ENCODE assay signal across 30 cellular contexts in genomic region chr10:132897516-132898381, GRCh38. TPM values are rescaled to one million over a fixed set of nuclear protein-coding genes. Genes with fewer than 3 reads are reported as not detected.
DNase-seq lines count a peak whose midpoint lies in the region; ATAC-seq and TF ChIP-seq lines count a peak whose summit lies in the region.
"Had no signal": no experiment of that assay in that cellular context is flagged by ENCODE, and none has a peak within 500 bp of the region (broad histone marks: within the 10 kb centered on the region; RNA-seq: fewer than 3 reads in every experiment).

No MANE protein-coding gene starts in this region.

- no peak overlapping the region for H2BK120ac ChIP-seq in neuronal stem cell (ENCODE audit: low read depth, low read length)

- intact Hi-C loops in natural killer cell (cut with micrococcal nuclease): no loop called here

- H3K23ac ChIP-seq in neuronal stem cell (ENCODE audit: low read depth, low read length, poor library complexity): no peak overlapping the region

- H2BK12ac ChIP-seq in neuronal stem cell (ENCODE audit: low read length): peak overlapping the region; percentile 58

- no peak overlapping the region for H3K4me3 Mint-ChIP-seq in natural killer cell treated with Interleukin-12 subunit alpha and Interleukin-12 subunit beta and Interleukin-15 and Interleukin-18, amount 100 ng/mL, for 72 hours
- no peak overlapping the region for H3K4me3 Mint-ChIP-seq in natural killer cell
- H3K4me3 Mint-ChIP-seq: nephron had no signal

- no peak overlapping the region for H2BK5ac ChIP-seq in neuronal stem cell (ENCODE audit: low read length)

- peak; percentile 7 to 54 for ATAC-seq in natural killer cell treated with Interleukin-12 subunit alpha and Interleukin-12 subunit beta and Interleukin-15 and Interleukin-18, amount 100 ng/mL, for 72 hours
- ATAC-seq in natural killer cell (no peak), GM21515 (IDR thresholded peaks at IDR 0.05; ENCODE audit: unreplicated experiment) (no peak)
- ATAC-seq: GM12878 had no signal

- no peak overlapping the region for H3K27ac ChIP-seq in neuronal stem cell (replicated peaks; ENCODE audit: low read length)
- H3K27ac ChIP-seq: BLaER1 treated with 17β-estradiol and CSF1 and Interleukin-3, amounts not matched to agents 10 nM and 100 nM; KMS-11; lower lobe of right lung; PC-9; stomach; thyroid gland; VCaP had no signal

- peak; percentile 45 for DNase-seq in natural killer cell treated with Interleukin-12 subunit alpha and Interleukin-12 subunit beta and Interleukin-15 and Interleukin-18, amount 100 ng/mL, for 72 hours (ENCODE audit: low spot score)
- DNase-seq in natural killer cell (no peak), cerebellum (ENCODE audit: low spot score) (peak; percentile 63), neuronal stem cell (ENCODE audit: low spot score) (no peak), NK-92 (lab: John Stamatoyannopoulos, UW; ENCODE audit: unreplicated experiment) (no peak), ecto neural progenitor cell (ENCODE audit: low spot score) (no peak)
- DNase-seq: activated CD4-positive, alpha-beta T cell treated with anti-CD3 and anti-CD28 coated beads for 48 hours; activated gamma-delta T cell; activated T-cell treated with anti-CD3 and anti-CD28 coated beads, Interleukin-2, amount 50 U/mL, for 1 hour; central memory CD4-positive, alpha-beta T cell; dermis blood vessel endothelial cell; DMS153; foreskin melanocyte; lower lobe of right lung; MG63; NCI-H1105; NCI-H1930; NCI-H524 treated with DMSO at 0.1 percent for 48 hours; PC-9; stimulated activated CD4-positive, alpha-beta T cell treated with anti-CD3 and anti-CD28 coated beads, Interleukin-1b, Interleukin-23, amount 100 ng/mL, for 48 hours; stomach; T-helper 9 cell had no signal

- no peak overlapping the region for H3K4me2 ChIP-seq in neuronal stem cell (ENCODE audit: insufficient read depth, low read length, poor library complexity, severe bottlenecking)
- H3K4me2 ChIP-seq: BLaER1 treated with 17β-estradiol and CSF1 and Interleukin-3, amounts not matched to agents 10 nM and 100 nM; KMS-11; PC-9; smooth muscle cell had no signal

- H3K4ac ChIP-seq in neuronal stem cell (ENCODE audit: low read length): no peak overlapping the region

- H2AK5ac ChIP-seq in neuronal stem cell (ENCODE audit: low read depth, low read length): peak overlapping the region; percentile 63

- H4K8ac ChIP-seq in neuronal stem cell (ENCODE audit: low read depth, low read length): no peak overlapping the region

- H3K18ac ChIP-seq in neuronal stem cell (ENCODE audit: low read length): peak overlapping the region; percentile 8

- H4K91ac ChIP-seq in neuronal stem cell (ENCODE audit: low read depth, low read length, poor library complexity): no peak overlapping the region

- peak overlapping the region in 1 of 2 donors; percentile 9 for H3K4me3 ChIP-seq in neuronal stem cell (ENCODE audit: low read length in 2 of 2)
- H3K4me3 ChIP-seq: BLaER1 treated with 17β-estradiol and CSF1 and Interleukin-3, amounts not matched to agents 10 nM and 100 nM; GM12878; lower lobe of right lung; MG63; PC-9; smooth muscle cell; stomach; thyroid gland had no signal

- no CpG with 5 or more reads among the region's 16 CpGs for WGBS in neuronal stem cell (ENCODE audit: extremely low coverage in 2 of 2, insufficient read length in 2 of 2, insufficient replicate concordance in 1 of 2), 2 donors

- no peak overlapping the region for H3K27ac Mint-ChIP-seq in natural killer cell treated with Interleukin-12 subunit alpha and Interleukin-12 subunit beta and Interleukin-15 and Interleukin-18, amount 100 ng/mL, for 72 hours
- H3K27ac Mint-ChIP-seq in natural killer cell: no peak overlapping the region
- H3K27ac Mint-ChIP-seq: nephron had no signal

- peak overlapping the region; percentile 70 for H3K9ac ChIP-seq in neuronal stem cell (ENCODE audit: low read depth, low read length, poor library complexity)
- H3K9ac ChIP-seq: BLaER1 treated with 17β-estradiol and CSF1 and Interleukin-3, amounts not matched to agents 10 nM and 100 nM; KMS-11 had no signal

- H3K27me3 ChIP-seq in neuronal stem cell (ENCODE audit: control insufficient read depth in 3 of 3, insufficient read depth in 3 of 3, low read depth in 1 of 3, low read length in 3 of 3): peaks cover 0 to 39% (median 0%) of the 10 kb centered on the region in 3 experiments
- H3K27me3 ChIP-seq: MG63, thyroid gland had no signal

- TF ChIP-seq CTCF in natural killer cell (IDR thresholded peaks at IDR 0.05): no peak

- peaks cover 3% of the 10 kb centered on the region in 2 donors for H3K9me3 ChIP-seq in neuronal stem cell (replicated peaks in 1 of 2; ENCODE audit: control insufficient read depth in 2 of 2, insufficient read depth in 1 of 2, low read depth in 1 of 2, low read length in 2 of 2)
- H3K9me3 ChIP-seq: lower lobe of right lung, stomach, thyroid gland had no signal

- H2BK15ac ChIP-seq in neuronal stem cell (ENCODE audit: low read length): no peak overlapping the region

- no peaks in the 10 kb centered on the region for H3K36me3 ChIP-seq in neuronal stem cell (replicated peaks in 1 of 2; ENCODE audit: control insufficient read depth in 2 of 2, insufficient read depth in 2 of 2, low read length in 2 of 2)
- H3K36me3 ChIP-seq: BLaER1 treated with 17β-estradiol and CSF1 and Interleukin-3, amounts not matched to agents 10 nM and 100 nM; lower lobe of right lung; MG63; stomach; thyroid gland had no signal

- no peak overlapping the region for H2AFZ ChIP-seq in neuronal stem cell (ENCODE audit: low read length)
- H2AFZ ChIP-seq: PC-9 had no signal

- peaks cover 0 to 2% of the 10 kb centered on the region in 2 donors for H3K4me1 ChIP-seq in neuronal stem cell (ENCODE audit: control insufficient read depth in 2 of 2, insufficient read depth in 1 of 2, low read depth in 1 of 2, low read length in 2 of 2)
- H3K4me1 ChIP-seq: lower lobe of right lung had no signal

- H3K27me3 Mint-ChIP-seq in natural killer cell treated with Interleukin-12 subunit alpha and Interleukin-12 subunit beta and Interleukin-15 and Interleukin-18, amount 100 ng/mL, for 72 hours: peaks cover 13 to 42% of the 10 kb centered on the region in 2 donors
- H3K27me3 Mint-ChIP-seq in natural killer cell (ENCODE audit: low read depth in 2 of 2): peaks cover 9 to 36% of the 10 kb centered on the region in 2 donors

- H3K14ac ChIP-seq in neuronal stem cell (ENCODE audit: low read length): peak overlapping the region; percentile 56

- H3K4me1 Mint-ChIP-seq in natural killer cell treated with Interleukin-12 subunit alpha and Interleukin-12 subunit beta and Interleukin-15 and Interleukin-18, amount 100 ng/mL, for 72 hours (ENCODE audit: low read depth in 2 of 2): no peaks in the 10 kb centered on the region
- H3K4me1 Mint-ChIP-seq in natural killer cell: no peaks in the 10 kb centered on the region

- no peaks in the 10 kb centered on the region for H3K9me3 Mint-ChIP-seq in natural killer cell treated with Interleukin-12 subunit alpha and Interleukin-12 subunit beta and Interleukin-15 and Interleukin-18, amount 100 ng/mL, for 72 hours
- H3K9me3 Mint-ChIP-seq in natural killer cell: no peaks in the 10 kb centered on the region

- H3K79me1 ChIP-seq in neuronal stem cell (ENCODE audit: low read depth, low read length): peaks cover 1% of the 10 kb centered on the region

- H3K36me3 Mint-ChIP-seq in natural killer cell treated with Interleukin-12 subunit alpha and Interleukin-12 subunit beta and Interleukin-15 and Interleukin-18, amount 100 ng/mL, for 72 hours: no peaks in the 10 kb centered on the region
- no peaks in the 10 kb centered on the region for H3K36me3 Mint-ChIP-seq in natural killer cell

RNA-seq across cellular contexts. Expression of gene CFAP46, which starts 44.6 kb away (rescaled TPM):
- total RNA-seq in natural killer cell treated with Interleukin-12 subunit alpha and Interleukin-12 subunit beta and Interleukin-15 and Interleukin-18, amount 100 ng/mL, for 72 hours: under 1 TPM in 1 of 2 donors, not detected in 1; 0.19 TPM
- total RNA-seq in natural killer cell (under 1 TPM in 1 of 3 donors, not detected in 2; 0.35 TPM), cerebellum (5.2 TPM)
- 1.5 TPM for polyA plus RNA-seq in neuronal stem cell (2013, experiment 1 of 2)
- 1.4 TPM for polyA plus RNA-seq in neuronal stem cell (2013, experiment 2 of 2)
- total RNA-seq: GM12878, PC-9 had no signal

Comparison
In these comparisons a context has a peak if more than half of its experiments do, and no peak if none do; other contexts are left out.
1. ATAC-seq: peak in natural killer cell treated with Interleukin-12 subunit alpha and Interleukin-12 subunit beta and Interleukin-15 and Interleukin-18, amount 100 ng/mL, for 72 hours (2 of 2); none in natural killer cell (0 of 3) and GM21515 (single experiment).
2. DNase-seq: peak in natural killer cell treated with Interleukin-12 subunit alpha and Interleukin-12 subunit beta and Interleukin-15 and Interleukin-18, amount 100 ng/mL, for 72 hours (single experiment) and cerebellum (single experiment); none in natural killer cell (single experiment), neuronal stem cell (single experiment), NK-92 (single experiment) and ecto neural progenitor cell (single experiment).